9 cellular contexts compared by ENCODE assay signal in genomic region chr2:55418512-55419235, GRCh38. TPM values are rescaled to one million over a fixed set of nuclear protein-coding genes. Genes with fewer than 3 reads are reported as not detected.
A peak's percentile ranks its signal among the peaks of the same experiment; 100 is the strongest.
DNase-seq lines count a peak whose midpoint lies in the region; ATAC-seq, FAIRE-seq and TF ChIP-seq lines count a peak whose summit lies in the region.
"Had no signal": no experiment of that assay in that cellular context is flagged by ENCODE, and none has a peak within 500 bp of the region (broad histone marks: within the 10 kb centered on the region; RNA-seq: fewer than 3 reads in every experiment).

No MANE protein-coding gene starts in this region.

- H3K4me1 ChIP-seq in K562 (replicated peaks in 1 of 2; ENCODE audit: control insufficient read depth in 2 of 2, insufficient read depth in 2 of 2, low read length in 2 of 2), result peaks cover 4 to 9% of the 10 kb centered on the region in 2 experiments
- peaks cover 0 to 19% (median 9%) of the 10 kb centered on the region in 4 donors for H3K4me1 ChIP-seq in liver (ENCODE audit: control insufficient read depth in 4 of 4, insufficient read depth in 4 of 4, low read length in 3 of 4)
- peaks cover 0 to 32% (median 11%) of the 10 kb centered on the region in 4 donors for H3K4me1 ChIP-seq in tibial artery

- peak overlapping the region; percentile 83 for H3K4me2 ChIP-seq in K562 (ENCODE audit: insufficient read depth, low read length)

- no peak for TF ChIP-seq POLR2A in K562 (conservative IDR thresholded peaks at IDR 0.05)

- no peaks in the 10 kb centered on the region for H3K9me1 ChIP-seq in K562 (ENCODE audit: control insufficient read depth, insufficient read depth, low read length)

- H3K36me3 ChIP-seq in K562 (ENCODE audit: control insufficient read depth, insufficient read depth, low read length) (peaks cover 12% of the 10 kb centered on the region; the same call in 1 of the 3 replicates), liver (ENCODE audit: control insufficient read depth in 4 of 4, insufficient read depth in 3 of 4, low read depth in 1 of 4, low read length in 3 of 4) (peaks cover 0 to 2% (median 0%) of the 10 kb centered on the region in 4 donors), tibial artery (no peaks in the 10 kb centered on the region)

- H3K27me3 ChIP-seq in K562 (ENCODE audit: control insufficient read depth in 2 of 2, insufficient read depth in 2 of 2, low read length in 2 of 2) (no peaks in the 10 kb centered on the region), liver (ENCODE audit: control insufficient read depth in 4 of 4, insufficient read depth in 4 of 4, low read length in 3 of 4) (no peaks in the 10 kb centered on the region), tibial artery (no peaks in the 10 kb centered on the region)

- BruUV-seq in K562 (replicated peaks; lab: Mats Ljungman, UMichigan), result no TSS peak

- peak overlapping the region; percentile 85 to 99 for H3K9ac ChIP-seq in K562 (ENCODE audit: insufficient read depth in 1 of 2, low read depth in 2 of 2, low read length in 2 of 2)
- peak overlapping the region; percentile 44 to 93 for H3K9ac ChIP-seq in liver (ENCODE audit: low read depth in 1 of 2, low read length in 2 of 2)

- TF ChIP-seq RAD21 in K562 (CRISPR knock-in tag; conservative IDR thresholded peaks at IDR 0.05 in 1 of 2, IDR thresholded peaks at IDR 0.05 in 1 of 2) (no peak), liver (IDR thresholded peaks at IDR 0.05) (no peak)

- H3K27ac ChIP-seq in K562 (ENCODE audit: extremely low read depth, low read depth, low read length) (peak overlapping the region; percentile 84), liver (ENCODE audit: low read depth in 1 of 2, low read length in 2 of 2) (peak overlapping the region; percentile 62 to 83), tibial artery (peak overlapping the region; percentile 85 to 94)

- TF ChIP-seq CTCF in K562 (IDR thresholded peaks at IDR 0.05 in 2 of 3, conservative IDR thresholded peaks at IDR 0.05 in 1 of 3; ENCODE audit: insufficient read depth in 2 of 3, low read depth in 1 of 3, low read length in 3 of 3), result no peak
- TF ChIP-seq CTCF in liver (IDR thresholded peaks at IDR 0.05; ENCODE audit: low read depth, low read length, missing input control), result no peak
- TF ChIP-seq CTCF in tibial artery (IDR thresholded peaks at IDR 0.05), result no peak

- CTCF ChIA-PET in K562 (lab: Yijun Ruan, JAX; ENCODE audit: low intra/inter-chr PET ratio), result no interaction called here

- H3K4me3 ChIP-seq in K562 (peak overlapping the region; percentile 91), liver (ENCODE audit: low read depth in 1 of 3, low read length in 3 of 3) (peak overlapping the region; percentile 84 to 97 (median 86)), tibial artery (peak overlapping the region; percentile 72 to 94)

- no peaks in the 10 kb centered on the region for H3K9me3 ChIP-seq in K562 (replicated peaks; ENCODE audit: control insufficient read depth, insufficient read depth, low read depth, low read length)
- no peaks in the 10 kb centered on the region for H3K9me3 ChIP-seq in liver (ENCODE audit: control insufficient read depth in 4 of 4, low read length in 3 of 4)
- no peaks in the 10 kb centered on the region for H3K9me3 ChIP-seq in tibial artery

- intact Hi-C loops in K562 (cut with micrococcal nuclease) (loop anchor here (5.0 kb wide), 7 partner anchors 51 to 371 kb away; partner anchors contain the start of genes CFAP36, CLHC1, MTIF2 and PPP4R3B), tibial artery (cut with DNase I; ENCODE audit: low total_unique reads) (loop anchor here (2.0 kb wide), 1 partner anchor 58 kb away; no protein-coding TSS in a partner anchor)

- peak; percentile 39 for DNase-seq in DMS53 (lab: John Stamatoyannopoulos, UW)
- DNase-seq in DMS53 treated with DMSO at 0.1 percent for 48 hours (lab: John Stamatoyannopoulos, UW; ENCODE audit: unreplicated experiment), result no peak
- DNase-seq in MV-4-11 (lab: John Stamatoyannopoulos, UW), result peak; percentile 52
- peak; percentile 22 to 54 (median 23) for DNase-seq in K562 (ENCODE audit: extremely low read depth in 1 of 4, low spot score in 3 of 4)
- no peak for DNase-seq in tibial artery
- DNase-seq in NCI-H2029 (lab: John Stamatoyannopoulos, UW), result no peak

- POLR2A ChIA-PET in K562 (lab: Yijun Ruan, JAX), result interaction anchor here (1.6 to 1.7 kb wide), 3 partner anchors 8 to 28 kb away, joined by 5 to 14 read pairs (median 6); no protein-coding TSS in a partner anchor

- in situ Hi-C loops in K562 (cut with MboI), result no loop called here

- 0% methylated on average over 11 of the region's 11 CpGs for WGBS in K562 (ENCODE audit: insufficient coverage, low coverage, missing lambda C conversion rate)
- 4% methylated on average over 11 of the region's 11 CpGs for WGBS in liver

- H3K79me2 ChIP-seq in K562 (ENCODE audit: control insufficient read depth, insufficient read depth, low read length), result peaks cover 58% of the 10 kb centered on the region

- peak overlapping the region; percentile 85 for H2AFZ ChIP-seq in K562 (ENCODE audit: low read depth, low read length)

- no peaks in the 10 kb centered on the region for H4K20me1 ChIP-seq in K562 (replicated peaks; ENCODE audit: control insufficient read depth, insufficient read depth, low read length)

- no peak for TF ChIP-seq EP300 in K562 (IDR thresholded peaks at IDR 0.05; ENCODE audit: low read length)

- peak; percentile 70 for FAIRE-seq in K562 (lab: Jason Lieb, UNC)
- FAIRE-seq: A204.1 had no signal

- ATAC-seq in K562 (peak; percentile 44), GM18861 (IDR thresholded peaks at IDR 0.05; ENCODE audit: unreplicated experiment) (no peak)

TF ChIP-seq in K562, 482 proteins besides CTCF, POLR2A, EP300 and RAD21 (continues in another document):
- TF ChIP-seq, protein P1, sequence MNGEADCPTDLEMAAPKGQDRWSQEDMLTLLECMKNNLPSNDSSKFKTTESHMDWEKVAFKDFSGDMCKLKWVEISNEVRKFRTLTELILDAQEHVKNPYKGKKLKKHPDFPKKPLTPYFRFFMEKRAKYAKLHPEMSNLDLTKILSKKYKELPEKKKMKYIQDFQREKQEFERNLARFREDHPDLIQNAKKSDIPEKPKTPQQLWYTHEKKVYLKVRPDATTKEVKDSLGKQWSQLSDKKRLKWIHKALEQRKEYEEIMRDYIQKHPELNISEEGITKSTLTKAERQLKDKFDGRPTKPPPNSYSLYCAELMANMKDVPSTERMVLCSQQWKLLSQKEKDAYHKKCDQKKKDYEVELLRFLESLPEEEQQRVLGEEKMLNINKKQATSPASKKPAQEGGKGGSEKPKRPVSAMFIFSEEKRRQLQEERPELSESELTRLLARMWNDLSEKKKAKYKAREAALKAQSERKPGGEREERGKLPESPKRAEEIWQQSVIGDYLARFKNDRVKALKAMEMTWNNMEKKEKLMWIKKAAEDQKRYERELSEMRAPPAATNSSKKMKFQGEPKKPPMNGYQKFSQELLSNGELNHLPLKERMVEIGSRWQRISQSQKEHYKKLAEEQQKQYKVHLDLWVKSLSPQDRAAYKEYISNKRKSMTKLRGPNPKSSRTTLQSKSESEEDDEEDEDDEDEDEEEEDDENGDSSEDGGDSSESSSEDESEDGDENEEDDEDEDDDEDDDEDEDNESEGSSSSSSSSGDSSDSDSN (IDR thresholded peaks at IDR 0.05; ENCODE audit: borderline replicate concordance in 1 of 2, low read depth in 2 of 2, low read length in 2 of 2), result 0 out of 4 replicates have a peak, but pooled peaks of 1 of the 2 experiments have one; percentile 42
- TF ChIP-seq EGR1 (conservative IDR thresholded peaks at IDR 0.05), result peak; percentile 44
- TF ChIP-seq PURB (CRISPR knock-in tag; IDR thresholded peaks at IDR 0.05; ENCODE audit: low read depth), result no peak

TF ChIP-seq in liver, 16 proteins besides CTCF, POLR2A, EP300 and RAD21 (continues in another document):
- TF ChIP-seq EGR1 (IDR thresholded peaks at IDR 0.05; ENCODE audit: low read depth in 2 of 2), result no peak

RNA-seq across cellular contexts. Expression of gene CCDC88A, which starts 1.0 kb away (rescaled TPM):
- 92.0 and 356 TPM in 2 replicates for total RNA-seq in K562 (2011; cell fraction: chromatin; rRNA removed; ENCODE audit: low replicate concordance)
- total RNA-seq in K562 (2011; cell fraction: nucleolus; rRNA removed), result 44.2 and 71.7 TPM in 2 replicates
- 155 and 284 TPM in 2 replicates for total RNA-seq in K562 (2011; cell fraction: nucleoplasm; rRNA removed)
- total RNA-seq in K562 (2014; rRNA removed) (43.9 and 50.8 TPM in 2 replicates), K562 (2014; rRNA removed; fragmentation: Illumina TruSeq; extraction: Trizol) (98.2 and 102 TPM in 2 replicates), K562 (2015; rRNA removed; fragmentation: Illumina TruSeq; extraction: Trizol) (88.3 and 102 TPM in 2 replicates), K562 (2021) (65.6 and 68.8 TPM in 2 replicates), liver (10 to 100 TPM; 20.3 to 31.0 TPM)
- polyA plus RNA-seq in K562 (2011; rRNA removed) (63.8 and 71.5 TPM in 2 replicates), K562 (2014; fragmentation: Illumina TruSeq; extraction: Trizol) (45.6 and 55.6 TPM in 2 replicates), K562 (2014; fragmentation: Nextera tagmentation; extraction: Ambion mirVana) (10 to 100 TPM; 29.3 to 30.3 TPM), K562 (2014; rRNA removed) (30.5 and 33.5 TPM in 2 replicates), liver (10 to 100 TPM in 1 of 2 donors, 1 to 10 TPM in 1; 4.0 to 10.7 TPM)
- 15.1 and 24.2 TPM in 2 replicates for polyA plus RNA-seq in K562 (2011; cell fraction: cytosol; rRNA removed)
- 61.4 and 72.4 TPM in 2 replicates for polyA plus RNA-seq in K562 (2011; cell fraction: nucleus; rRNA removed)
- polyA plus RNA-seq in K562 (2012), result 32.7 and 34.8 TPM in 2 replicates
- 209 and 231 TPM in 2 replicates for polyA minus RNA-seq in K562 (2011; rRNA and poly(A)+ RNA removed)
- 44.0 and 48.9 TPM in 2 replicates for polyA minus RNA-seq in K562 (2011; cell fraction: cytosol; rRNA and poly(A)+ RNA removed)
- polyA minus RNA-seq in K562 (2011; cell fraction: nucleus; rRNA and poly(A)+ RNA removed), result 93.4 and 163 TPM in 2 replicates

Comparison
In these comparisons a context has a peak if more than half of its experiments do, and no peak if none do; other contexts are left out.
1. DNase-seq: peak in DMS53 (single experiment), MV-4-11 (single experiment) and K562 (4 of 4); none in DMS53 treated with DMSO at 0.1 percent for 48 hours (single experiment), tibial artery (0 of 2) and NCI-H2029 (single experiment).
2. Peak in every context shown above with its lines, with median percentiles within 50 percentile points of each other: H3K27ac ChIP-seq and H3K4me3 ChIP-seq.